In the genomic region with DNA sequence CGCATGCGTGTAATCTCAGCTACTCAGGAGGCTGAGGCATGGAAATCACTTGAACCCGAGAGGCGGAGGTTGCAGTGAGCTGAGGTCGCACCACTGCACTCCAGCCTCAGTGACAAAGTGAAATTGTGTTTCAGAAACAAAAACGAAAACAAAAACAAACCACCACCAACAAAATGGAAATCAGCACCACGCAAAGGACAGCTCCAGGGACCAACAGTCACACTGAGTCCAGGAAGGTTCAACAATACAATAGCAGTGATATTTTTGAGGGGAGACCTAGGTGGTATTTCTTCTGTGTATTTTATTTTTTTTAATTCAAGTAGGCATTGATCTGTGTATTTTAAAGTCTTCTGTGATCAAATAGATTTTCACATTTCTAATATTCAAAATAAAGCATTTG, we compare ENCODE assay signal across 20 cellular contexts. TPM values are rescaled to one million over a fixed set of nuclear protein-coding genes. Genes with fewer than 3 reads are reported as not detected.
"Had no signal": no experiment of that assay in that cellular context is flagged by ENCODE, and none has a peak within 500 bp of the region (broad histone marks: within the 10 kb centered on the region; RNA-seq: fewer than 3 reads in every experiment).

No MANE protein-coding gene starts in this region.

- H3K27ac ChIP-seq: dorsolateral prefrontal cortex, hepatocyte, neutrophil, sigmoid colon, skin epidermis, testis, tibial nerve had no signal

- H3K9me3 Mint-ChIP-seq: naive B cell; stimulated activated naive B cell treated with anti-CD40 and anti-IgM and Interleukin-4, amounts not matched to agents 10 μg/mL and 1 μg/mL and 100 μg/mL, for 72 hours; stimulated activated naive CD8-positive, alpha-beta T cell treated with anti-CD3 and anti-CD28 coated beads, Interleukin-15, amount 100 ng/mL, for 72 hours had no signal

- H3K79me2 ChIP-seq: hepatocyte had no signal

- H3K27ac Mint-ChIP-seq: stimulated activated naive B cell treated with anti-CD40 and anti-IgM and Interleukin-4, amounts not matched to agents 10 μg/mL and 1 μg/mL and 100 μg/mL, for 72 hours; stimulated activated naive CD8-positive, alpha-beta T cell treated with anti-CD3 and anti-CD28 coated beads, Interleukin-15, amount 100 ng/mL, for 72 hours had no signal

- H3K4me3 ChIP-seq: dorsolateral prefrontal cortex, hepatocyte, sigmoid colon, skin epidermis, testis, tibial nerve had no signal

- H3K9me3 ChIP-seq: neutrophil, sigmoid colon, testis, tibial nerve had no signal

- H3K4me1 ChIP-seq: sigmoid colon, testis, tibial nerve had no signal

- H3K27me3 ChIP-seq: neutrophil, sigmoid colon, testis, tibial nerve had no signal

- ATAC-seq: left colon; left ventricle myocardium superior; stimulated activated naive B cell treated with anti-CD40 and anti-IgM and Interleukin-4, amounts not matched to agents 10 μg/mL and 1 μg/mL and 100 μg/mL, for 72 hours; stimulated activated naive CD8-positive, alpha-beta T cell treated with anti-CD3 and anti-CD28 coated beads, Interleukin-15, amount 100 ng/mL, for 72 hours had no signal

- H2AFZ ChIP-seq: hepatocyte had no signal

- H3K4me2 ChIP-seq: hepatocyte had no signal

- DNase-seq: cortex of kidney; dorsolateral prefrontal cortex; effector CD8-positive, alpha-beta T cell; foreskin melanocyte; left colon; left ventricle myocardium superior; mesendoderm; naive B cell; sigmoid colon; stimulated activated CD4-positive, alpha-beta T cell treated with anti-CD3 and anti-CD28 coated beads, Interleukin-2, amount 100 ng/mL, for 24 hours; stimulated activated CD4-positive, alpha-beta T cell treated with anti-CD3 and anti-CD28 coated beads, Interleukin-4, amount 100 ng/mL, for 4 hours; stimulated activated naive B cell treated with anti-CD40 and anti-IgM and Interleukin-4, amounts not matched to agents 10 μg/mL and 1 μg/mL and 100 μg/mL, for 72 hours; stimulated activated naive CD8-positive, alpha-beta T cell treated with anti-CD3 and anti-CD28 coated beads, Interleukin-15, amount 100 ng/mL, for 72 hours; testis had no signal

- H3K4me3 Mint-ChIP-seq: naive B cell; stimulated activated naive B cell treated with anti-CD40 and anti-IgM and Interleukin-4, amounts not matched to agents 10 μg/mL and 1 μg/mL and 100 μg/mL, for 72 hours; stimulated activated naive CD8-positive, alpha-beta T cell treated with anti-CD3 and anti-CD28 coated beads, Interleukin-15, amount 100 ng/mL, for 72 hours had no signal

- H3K27me3 Mint-ChIP-seq: naive B cell; stimulated activated naive B cell treated with anti-CD40 and anti-IgM and Interleukin-4, amounts not matched to agents 10 μg/mL and 1 μg/mL and 100 μg/mL, for 72 hours; stimulated activated naive CD8-positive, alpha-beta T cell treated with anti-CD3 and anti-CD28 coated beads, Interleukin-15, amount 100 ng/mL, for 72 hours had no signal

RNA-seq across cellular contexts. Expression of gene HLA-F, which starts 9.8 kb away (rescaled TPM):
- polyA plus RNA-seq: neural cell had no signal

RNA-seq across cellular contexts. Expression of gene ZFP57, which starts 52.1 kb away (rescaled TPM):
- total RNA-seq: hepatocyte, left colon, left ventricle myocardium superior, pulmonary artery endothelial cell, sigmoid colon had no signal
- polyA plus RNA-seq: hepatocyte, neural cell had no signal
